In the genomic region with DNA sequence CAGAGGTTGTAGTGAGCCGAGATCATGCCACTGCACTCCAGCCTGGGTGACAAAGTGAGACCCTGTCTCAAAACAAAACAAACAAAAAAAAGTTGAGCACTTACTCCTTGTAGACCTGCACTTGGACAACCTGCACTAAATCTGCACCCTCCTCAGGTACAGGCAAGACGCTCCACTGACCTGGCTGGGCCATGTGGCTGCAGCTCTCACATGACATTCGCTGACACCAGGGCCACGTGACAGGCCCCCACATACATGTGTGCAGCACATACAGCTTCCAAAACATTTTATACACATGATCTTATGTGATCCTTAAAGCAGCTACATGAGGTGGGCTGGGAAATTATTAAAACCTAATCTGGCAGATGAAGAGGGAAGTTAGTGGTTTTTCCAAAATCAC, we compare ENCODE assay signal across 25 cellular contexts.
"Had no signal": no experiment of that assay in that cellular context is flagged by ENCODE, and none has a peak within 500 bp of the region (broad histone marks: within the 10 kb centered on the region; RNA-seq: fewer than 3 reads in every experiment).

No MANE protein-coding gene starts in this region.

- ATAC-seq: foreskin keratinocyte; gastroesophageal sphincter; heart left ventricle; left ventricle myocardium superior; lower lobe of right lung; naive thymus-derived CD8-positive, alpha-beta T cell; psoas muscle; right cardiac atrium; stimulated activated memory B cell treated with anti-CD40 and anti-IgM and Interleukin-4, amounts not matched to agents 10 μg/mL and 1 μg/mL and 100 μg/mL, for 72 hours; upper lobe of right lung had no signal

- FAIRE-seq: endothelial cell of umbilical vein had no signal

- H3K9me3 Mint-ChIP-seq: naive thymus-derived CD8-positive, alpha-beta T cell; stimulated activated memory B cell treated with anti-CD40 and anti-IgM and Interleukin-4, amounts not matched to agents 10 μg/mL and 1 μg/mL and 100 μg/mL, for 72 hours; stimulated activated naive CD8-positive, alpha-beta T cell treated with anti-CD3 and anti-CD28 coated beads, Interleukin-15, Interleukin-2, amounts not matched to agents 100 ng/mL and 50 ng/mL, for 24 hours had no signal

- H3K27ac ChIP-seq: coronary artery, esophagus muscularis mucosa, foreskin keratinocyte, gastroesophageal sphincter, heart left ventricle, lower lobe of right lung, psoas muscle, skin epidermis, spleen, thoracic aorta, upper lobe of right lung, uterus had no signal

- H3K4me1 Mint-ChIP-seq: stimulated activated memory B cell treated with anti-CD40 and anti-IgM and Interleukin-4, amounts not matched to agents 10 μg/mL and 1 μg/mL and 100 μg/mL, for 72 hours had no signal

- H3K36me3 ChIP-seq: ovary, transverse colon, uterus had no signal

- H3K36me3 Mint-ChIP-seq: stimulated activated memory B cell treated with anti-CD40 and anti-IgM and Interleukin-4, amounts not matched to agents 10 μg/mL and 1 μg/mL and 100 μg/mL, for 72 hours had no signal

- H3K27ac Mint-ChIP-seq: naive thymus-derived CD8-positive, alpha-beta T cell; stimulated activated memory B cell treated with anti-CD40 and anti-IgM and Interleukin-4, amounts not matched to agents 10 μg/mL and 1 μg/mL and 100 μg/mL, for 72 hours; stimulated activated naive CD8-positive, alpha-beta T cell treated with anti-CD3 and anti-CD28 coated beads, Interleukin-15, Interleukin-2, amounts not matched to agents 100 ng/mL and 50 ng/mL, for 24 hours had no signal

- DNase-seq: dermis blood vessel endothelial cell; effector memory CD4-positive, alpha-beta T cell; foreskin keratinocyte; heart left ventricle; hippocampal formation; left ventricle myocardium superior; lower lobe of right lung; naive thymus-derived CD8-positive, alpha-beta T cell; occipital lobe; ovary; psoas muscle; right cardiac atrium; spleen; stimulated activated CD4-positive, alpha-beta T cell treated with anti-CD3 and anti-CD28 coated beads, Interleukin-4, amount 100 ng/mL, for 4 hours; upper lobe of right lung; uterus had no signal

- H3K4me1 ChIP-seq: esophagus muscularis mucosa, foreskin keratinocyte, lower lobe of right lung, psoas muscle, spleen, upper lobe of right lung, uterus had no signal

- H3K9me3 ChIP-seq: esophagus muscularis mucosa, gastroesophageal sphincter, heart left ventricle, lower lobe of right lung, ovary, psoas muscle, spleen, thoracic aorta, transverse colon, upper lobe of right lung, uterus had no signal

- H3K4me3 ChIP-seq: coronary artery, esophagus muscularis mucosa, gastroesophageal sphincter, heart left ventricle, lower lobe of right lung, ovary, psoas muscle, skin epidermis, spleen, thoracic aorta, transverse colon, upper lobe of right lung, uterus had no signal

- H3K27me3 ChIP-seq: esophagus muscularis mucosa, foreskin keratinocyte, gastroesophageal sphincter, heart left ventricle, ovary, transverse colon, upper lobe of right lung, uterus had no signal

- H3K4me3 Mint-ChIP-seq: naive thymus-derived CD8-positive, alpha-beta T cell; stimulated activated memory B cell treated with anti-CD40 and anti-IgM and Interleukin-4, amounts not matched to agents 10 μg/mL and 1 μg/mL and 100 μg/mL, for 72 hours; stimulated activated naive CD8-positive, alpha-beta T cell treated with anti-CD3 and anti-CD28 coated beads, Interleukin-15, Interleukin-2, amounts not matched to agents 100 ng/mL and 50 ng/mL, for 24 hours had no signal
